In genomic region chr18:44715245-44715644, GRCh38 we compare ENCODE assay signal across 9 cellular contexts. TPM values are rescaled to one million over a fixed set of nuclear protein-coding genes. Genes with fewer than 3 reads are reported as not detected.
DNase-seq lines count a peak whose midpoint lies in the region; ATAC-seq and TF ChIP-seq lines count a peak whose summit lies in the region.
"Had no signal": no experiment of that assay in that cellular context is flagged by ENCODE, and none has a peak within 500 bp of the region (broad histone marks: within the 10 kb centered on the region; RNA-seq: fewer than 3 reads in every experiment).

No MANE protein-coding gene starts in this region.

- H3K9me3 Mint-ChIP-seq in endodermal cell, result no peaks in the 10 kb centered on the region

- TF ChIP-seq CTCF in endodermal cell (conservative IDR thresholded peaks at IDR 0.05) (no peak), upper lobe of left lung (IDR thresholded peaks at IDR 0.05) (no peak)

- no peak overlapping the region for H3K14ac ChIP-seq in mesenchymal stem cell (ENCODE audit: low read length in 2 of 2)

- no peak for TF ChIP-seq EP300 in upper lobe of left lung (IDR thresholded peaks at IDR 0.05)

- peaks cover 40% of the 10 kb centered on the region for H3K79me1 ChIP-seq in mesenchymal stem cell (replicated peaks; ENCODE audit: low read length, poor library complexity, severe bottlenecking)

- peaks cover 9% of the 10 kb centered on the region for H3K9me3 ChIP-seq in endodermal cell (ENCODE audit: control insufficient read depth, low read length)
- no peaks in the 10 kb centered on the region for H3K9me3 ChIP-seq in mesenchymal stem cell (ENCODE audit: control insufficient read depth, low read length)
- no peaks in the 10 kb centered on the region for H3K9me3 ChIP-seq in upper lobe of left lung

- peaks cover 32% of the 10 kb centered on the region for H3K4me1 Mint-ChIP-seq in endodermal cell

- H3K4ac ChIP-seq in mesenchymal stem cell (ENCODE audit: low read depth in 1 of 2, low read length in 2 of 2), result peak overlapping the region in 1 of 2 experiments; percentile 2

- DNase-seq in NCI-H748 (lab: John Stamatoyannopoulos, UW; ENCODE audit: unreplicated experiment) (peak; percentile 51), NCI-H748 treated with DMSO at 0.1 percent for 48 hours (lab: John Stamatoyannopoulos, UW) (no peak), endodermal cell (no peak), mesenchymal stem cell (peak; percentile 60), upper lobe of left lung (no peak), HuH-7 (ENCODE audit: low spot score) (no peak)
- no peak for DNase-seq in stimulated activated CD4-positive, alpha-beta T cell treated with anti-CD3 and anti-CD28 coated beads, Interleukin-4, amount 100 ng/mL, for 24 hours
- DNase-seq: activated naive CD8-positive, alpha-beta T cell treated with anti-CD3 and anti-CD28 coated beads, Interleukin-2, amount 10 ng/mL, durations not matched to agents 7 days and 5 days had no signal

- peak overlapping the region; percentile 70 for H4K91ac ChIP-seq in mesenchymal stem cell (ENCODE audit: low read length)

- H3K27me3 Mint-ChIP-seq in endodermal cell (ENCODE audit: insufficient read depth), result no peaks in the 10 kb centered on the region

- H3K18ac ChIP-seq in mesenchymal stem cell (ENCODE audit: low read depth in 1 of 2, low read length in 2 of 2), result peak overlapping the region in 1 of 2 experiments; percentile 40

- H3K4me1 ChIP-seq in endodermal cell (ENCODE audit: control insufficient read depth, insufficient read depth, low read length) (peaks cover 8% of the 10 kb centered on the region), mesenchymal stem cell (ENCODE audit: control insufficient read depth, insufficient read depth, low read depth, low read length) (peaks cover 11% of the 10 kb centered on the region), upper lobe of left lung (peaks cover 0 to 7% (median 1%) of the 10 kb centered on the region in 4 donors)

- H3K27ac ChIP-seq in endodermal cell (ENCODE audit: low read depth, low read length) (peak overlapping the region; percentile 92), mesenchymal stem cell (ENCODE audit: low read length, poor library complexity, severe bottlenecking) (peak overlapping the region; percentile 75), upper lobe of left lung (peak overlapping the region in 2 of 4 donors; percentile 3 to 8)

- WGBS in endodermal cell (ENCODE audit: insufficient coverage in 1 of 2, insufficient read length in 1 of 2), 2 experiments, result 81 to 91% methylated on average over 7 of the region's 7 CpGs
- WGBS in mesenchymal stem cell, result 72% methylated on average over 7 of the region's 7 CpGs
- WGBS in upper lobe of left lung, 2 donors, result 87 to 93% methylated on average over 7 of the region's 7 CpGs

- H2AK5ac ChIP-seq in mesenchymal stem cell (ENCODE audit: low read length, severe bottlenecking), result no peak overlapping the region

- no peak overlapping the region for H2BK120ac ChIP-seq in mesenchymal stem cell (ENCODE audit: low read depth, low read length)

- H2BK12ac ChIP-seq in mesenchymal stem cell (ENCODE audit: low read length in 2 of 2), result peak overlapping the region; percentile 37 to 45

- no peak overlapping the region for H3K27ac Mint-ChIP-seq in endodermal cell
- H3K27ac Mint-ChIP-seq: activated naive CD8-positive, alpha-beta T cell treated with anti-CD3 and anti-CD28 coated beads, Interleukin-2, amount 10 ng/mL, durations not matched to agents 7 days and 5 days had no signal

- no peak overlapping the region for H3K4me3 Mint-ChIP-seq in endodermal cell
- H3K4me3 Mint-ChIP-seq: activated naive CD8-positive, alpha-beta T cell treated with anti-CD3 and anti-CD28 coated beads, Interleukin-2, amount 10 ng/mL, durations not matched to agents 7 days and 5 days had no signal

- H3K4me3 ChIP-seq in endodermal cell (ENCODE audit: low read length) (no peak overlapping the region), mesenchymal stem cell (ENCODE audit: insufficient read depth in 1 of 2, low read depth in 1 of 2, low read length in 2 of 2) (peak overlapping the region in 1 of 2 experiments; percentile 60), upper lobe of left lung (no peak overlapping the region)

- H3K27me3 ChIP-seq in endodermal cell (ENCODE audit: control insufficient read depth, insufficient read depth, low read length, poor library complexity, severe bottlenecking) (no peaks in the 10 kb centered on the region), mesenchymal stem cell (ENCODE audit: control insufficient read depth in 1 of 2, insufficient read depth in 1 of 2, low read length in 2 of 2) (no peaks in the 10 kb centered on the region), upper lobe of left lung (no peaks in the 10 kb centered on the region)

- peak overlapping the region; percentile 75 for H4K8ac ChIP-seq in mesenchymal stem cell (ENCODE audit: low read length)

- H3K36me3 ChIP-seq in endodermal cell (ENCODE audit: control insufficient read depth, insufficient read depth, low read length) (peaks cover 45% of the 10 kb centered on the region), mesenchymal stem cell (ENCODE audit: control insufficient read depth in 1 of 2, insufficient read depth in 2 of 2, low read depth in 1 of 2, low read length in 2 of 2) (peaks cover 15 to 19% of the 10 kb centered on the region in 2 experiments), upper lobe of left lung (peaks cover 0 to 3% (median 0%) of the 10 kb centered on the region in 4 donors)

- peak overlapping the region; percentile 15 for H3K4me2 ChIP-seq in mesenchymal stem cell (ENCODE audit: low read length, poor library complexity, severe bottlenecking)

- H2AFZ ChIP-seq in mesenchymal stem cell (ENCODE audit: low read depth, low read length), result no peak overlapping the region

- peaks cover 28% of the 10 kb centered on the region for H3K36me3 Mint-ChIP-seq in endodermal cell (ENCODE audit: low read depth)

- H2BK15ac ChIP-seq in mesenchymal stem cell (ENCODE audit: low read depth, poor library complexity, severe bottlenecking), result no peak overlapping the region

- no peak overlapping the region for H3K9ac ChIP-seq in endodermal cell (ENCODE audit: extremely low read depth, low read length, poor library complexity, severe bottlenecking)
- H3K9ac ChIP-seq in mesenchymal stem cell (ENCODE audit: low read length), result peak overlapping the region; percentile 69

- no peak overlapping the region for H2BK5ac ChIP-seq in mesenchymal stem cell (ENCODE audit: low read depth, low read length, poor library complexity, severe bottlenecking)

- H3K23ac ChIP-seq in mesenchymal stem cell (ENCODE audit: low read length in 2 of 2), result no peak overlapping the region

- ATAC-seq in upper lobe of left lung (ENCODE audit: low FRiP score in 2 of 2), result peak; percentile 19 to 88
- no peak for ATAC-seq in HG02623 (IDR thresholded peaks at IDR 0.05; ENCODE audit: unreplicated experiment)

- TF ChIP-seq POLR2A in upper lobe of left lung (IDR thresholded peaks at IDR 0.05), result no peak

RNA-seq across cellular contexts. Expression of gene SETBP1, which starts 34.6 kb away (rescaled TPM):
- 10 to 100 TPM; 17.3 to 20.1 TPM for total RNA-seq in endodermal cell
- polyA plus RNA-seq in endodermal cell (2013, experiment 1 of 2), result 18.5 TPM
- 16.6 TPM for polyA plus RNA-seq in endodermal cell (2013, experiment 2 of 2)
- 4.5 TPM for polyA plus RNA-seq in mesenchymal stem cell (2013, experiment 1 of 2)
- 4.5 TPM for polyA plus RNA-seq in mesenchymal stem cell (2013, experiment 2 of 2)
- total RNA-seq in upper lobe of left lung, result 10 to 100 TPM; 11.7 to 38.8 (median 16.6) TPM

Comparison
In these comparisons a context has a peak if more than half of its experiments do, and no peak if none do; other contexts are left out.
1. DNase-seq: peak in NCI-H748 (single experiment) and mesenchymal stem cell (single experiment); none in NCI-H748 treated with DMSO at 0.1 percent for 48 hours (single experiment), endodermal cell (single experiment), upper lobe of left lung (0 of 2), HuH-7 (single experiment) and stimulated activated CD4-positive, alpha-beta T cell treated with anti-CD3 and anti-CD28 coated beads, Interleukin-4, amount 100 ng/mL, for 24 hours (single experiment).